8 cellular contexts compared by ENCODE assay signal in genomic region chr1:62800825-62801306, GRCh38. TPM values are rescaled to one million over a fixed set of nuclear protein-coding genes. Genes with fewer than 3 reads are reported as not detected.
DNase-seq lines count a peak whose midpoint lies in the region; ATAC-seq and TF ChIP-seq lines count a peak whose summit lies in the region.

No MANE protein-coding gene starts in this region.

- no peaks in the 10 kb centered on the region for H3K9me3 Mint-ChIP-seq in neural progenitor cell

- H3K79me2 ChIP-seq in neural progenitor cell (ENCODE audit: low read depth), result peaks cover 23% of the 10 kb centered on the region

- ATAC-seq in GM19025 (IDR thresholded peaks at IDR 0.05; ENCODE audit: low read depth, unreplicated experiment) (peak; percentile 99), HG02759 (IDR thresholded peaks at IDR 0.05; ENCODE audit: unreplicated experiment) (peak; percentile 99), left lung (peak; percentile 69)

- H3K27ac ChIP-seq in left lung, result peak overlapping the region in 1 of 2 donors; percentile 28
- H3K27ac ChIP-seq in neural progenitor cell, result no peak overlapping the region

- intact Hi-C loops in left lung (cut with DNase I), result no loop called here

- H3K27me3 ChIP-seq in left lung (no peaks in the 10 kb centered on the region), neural progenitor cell (no peaks in the 10 kb centered on the region)

- peaks cover 0 to 7% of the 10 kb centered on the region in 2 donors for H3K36me3 ChIP-seq in left lung
- H3K36me3 ChIP-seq in neural progenitor cell, result peaks cover 3% of the 10 kb centered on the region

- no peak for TF ChIP-seq POLR2A in NB4 (IDR thresholded peaks at IDR 0.05; ENCODE audit: extremely low read depth, insufficient read length)

- no peaks in the 10 kb centered on the region for H3K9me3 ChIP-seq in left lung
- no peaks in the 10 kb centered on the region for H3K9me3 ChIP-seq in neural progenitor cell (ENCODE audit: low read depth)

- no peak overlapping the region for H3K9ac ChIP-seq in neural progenitor cell

- no peaks in the 10 kb centered on the region for H3F3A ChIP-seq in neural progenitor cell (ENCODE audit: low read depth)

- no peaks in the 10 kb centered on the region for H3K4me1 Mint-ChIP-seq in neural progenitor cell

- H4K20me1 ChIP-seq in neural progenitor cell (ENCODE audit: low read depth), result no peaks in the 10 kb centered on the region

- no peak overlapping the region for H2AFZ ChIP-seq in neural progenitor cell (replicated peaks)

- H3K4me3 Mint-ChIP-seq in neural progenitor cell, result no peak overlapping the region

- no peak for TF ChIP-seq CTCF in NB4 (IDR thresholded peaks at IDR 0.05; ENCODE audit: low read depth, low read length)
- TF ChIP-seq CTCF in left lung (IDR thresholded peaks at IDR 0.05), result no peak
- TF ChIP-seq CTCF in neural progenitor cell (IDR thresholded peaks at IDR 0.05), result no peak

- H3K4me3 ChIP-seq in NB4 (ENCODE audit: low read depth, low read length) (no peak overlapping the region), left lung (no peak overlapping the region), neural progenitor cell (no peak overlapping the region)

- H3K4me1 ChIP-seq in left lung (peaks cover 0 to 16% of the 10 kb centered on the region in 2 donors), neural progenitor cell (no peaks in the 10 kb centered on the region)

- DNase-seq in NB4 (ENCODE audit: low read depth) (peak; percentile 59), left lung (no peak), NCI-H1092 (lab: John Stamatoyannopoulos, UW) (no peak), neural progenitor cell (ENCODE audit: low spot score) (no peak)
- DNase-seq in stimulated activated CD4-positive, alpha-beta T cell treated with anti-CD3 and anti-CD28 coated beads, Interleukin-2, amount 100 ng/mL, for 48 hours, result no peak
- DNase-seq in stimulated activated naive CD4-positive, alpha-beta T cell treated with Interleukin-2 at 50 U/mL for 16 hours (lab: John Stamatoyannopoulos, UW), result no peak

- no peak overlapping the region for H3K27ac Mint-ChIP-seq in neural progenitor cell

- H3K36me3 Mint-ChIP-seq in neural progenitor cell, result peaks cover 6% of the 10 kb centered on the region

- H3K4me2 ChIP-seq in neural progenitor cell, result no peak overlapping the region

- no peaks in the 10 kb centered on the region for H3K27me3 Mint-ChIP-seq in neural progenitor cell (ENCODE audit: insufficient read depth, low read depth)

RNA-seq across cellular contexts. Expression of gene ATG4C, which starts 16.9 kb away (rescaled TPM):
- total RNA-seq in left lung (10 to 100 TPM; 12.7 to 18.0 TPM), neural progenitor cell (ENCODE audit: low replicate concordance) (15.7 and 39.5 TPM in 2 replicates)
